Comparison of ENCODE assay signal across 12 cellular contexts in genomic region chr3:123610331-123610730, GRCh38. TPM values are rescaled to one million over a fixed set of nuclear protein-coding genes. Genes with fewer than 3 reads are reported as not detected.
DNase-seq lines count a peak whose midpoint lies in the region; ATAC-seq, FAIRE-seq and TF ChIP-seq lines count a peak whose summit lies in the region.
"Had no signal": no experiment of that assay in that cellular context is flagged by ENCODE, and none has a peak within 500 bp of the region (broad histone marks: within the 10 kb centered on the region; RNA-seq: fewer than 3 reads in every experiment).

No MANE protein-coding gene starts in this region.

- TF ChIP-seq CTCF in mesothelial cell of epicardium (IDR thresholded peaks at IDR 0.05; ENCODE audit: unreplicated experiment): no peak
- no peak for TF ChIP-seq CTCF in D721Med (IDR thresholded peaks at IDR 0.05; ENCODE audit: insufficient read depth, missing control alignments)

- H3K27me3 Mint-ChIP-seq in mesothelial cell of epicardium (ENCODE audit: low read depth): no peaks in the 10 kb centered on the region
- H3K27me3 Mint-ChIP-seq: dendritic cell treated with granulocyte-macrophage colony-stimulating factor and Interleukin-4, amounts not matched to agents 40 ng/mL and 50 ng/mL, for 4 days had no signal

- ATAC-seq in GM18861 (IDR thresholded peaks at IDR 0.05; ENCODE audit: unreplicated experiment) (peak; percentile 71), HG02610 (IDR thresholded peaks at IDR 0.05; ENCODE audit: unreplicated experiment) (peak; percentile 82)

- H3K4me3 Mint-ChIP-seq in mesothelial cell of epicardium: no peak overlapping the region
- H3K4me3 Mint-ChIP-seq: activated T-helper 1 cell treated with anti-CD3 and anti-CD28 coated beads, Interleukin-12 subunit alpha, Interleukin-12 subunit beta, Interleukin-2, Interleukin-4 antibody, amounts not matched to agents 30 ng/mL and 10 ng/mL and 1 ng/mL, durations not matched to agents 14 hours and 24 hours and 36 hours; dendritic cell treated with granulocyte-macrophage colony-stimulating factor and Interleukin-4, amounts not matched to agents 40 ng/mL and 50 ng/mL, for 4 days had no signal

- H3K27ac Mint-ChIP-seq in mesothelial cell of epicardium: no peak overlapping the region
- H3K27ac Mint-ChIP-seq: activated T-helper 1 cell treated with anti-CD3 and anti-CD28 coated beads, Interleukin-12 subunit alpha, Interleukin-12 subunit beta, Interleukin-2, Interleukin-4 antibody, amounts not matched to agents 30 ng/mL and 10 ng/mL and 1 ng/mL, durations not matched to agents 14 hours and 24 hours and 36 hours; dendritic cell treated with granulocyte-macrophage colony-stimulating factor and Interleukin-4, amounts not matched to agents 40 ng/mL and 50 ng/mL, for 4 days had no signal

- H3K36me3 Mint-ChIP-seq in mesothelial cell of epicardium: peaks cover 15% of the 10 kb centered on the region

- FAIRE-seq in D721Med (lab: Jason Lieb, UNC): no peak

- H3K9me3 Mint-ChIP-seq in mesothelial cell of epicardium: no peaks in the 10 kb centered on the region
- H3K9me3 Mint-ChIP-seq: activated T-helper 1 cell treated with anti-CD3 and anti-CD28 coated beads, Interleukin-12 subunit alpha, Interleukin-12 subunit beta, Interleukin-2, Interleukin-4 antibody, amounts not matched to agents 30 ng/mL and 10 ng/mL and 1 ng/mL, durations not matched to agents 14 hours and 24 hours and 36 hours; dendritic cell treated with granulocyte-macrophage colony-stimulating factor and Interleukin-4, amounts not matched to agents 40 ng/mL and 50 ng/mL, for 4 days had no signal

- DNase-seq in NCI-H1092 (lab: John Stamatoyannopoulos, UW) (peak; percentile 9), kidney tubule cell (ENCODE audit: low spot score) (peak; percentile 75), dedifferentiated amniotic fluid mesenchymal stem cell (ENCODE audit: extremely low spot score) (no peak), mesothelial cell of epicardium (ENCODE audit: low spot score in 2 of 2, unreplicated experiment in 2 of 2) (no peak), D721Med (ENCODE audit: insufficient read length, low spot score) (no peak)
- no peak for DNase-seq in stimulated activated CD4-positive, alpha-beta T cell treated with anti-CD3 and anti-CD28 coated beads, Interleukin-2, amount 100 ng/mL, for 48 hours
- DNase-seq: GDM1, NCI-H146 had no signal

- H3K4me1 Mint-ChIP-seq in mesothelial cell of epicardium: no peaks in the 10 kb centered on the region

RNA-seq across cellular contexts. Expression of gene HACD2, which starts 25.5 kb away (rescaled TPM):
- total RNA-seq in mesothelial cell of epicardium: 22.8 to 23.7 TPM (median 22.9 TPM) in 3 replicates

Comparison
In these comparisons a context has a peak if more than half of its experiments do, and no peak if none do; other contexts are left out.
1. DNase-seq: peak in NCI-H1092 (single experiment) and kidney tubule cell (single experiment); none in dedifferentiated amniotic fluid mesenchymal stem cell (single experiment), stimulated activated CD4-positive, alpha-beta T cell treated with anti-CD3 and anti-CD28 coated beads, Interleukin-2, amount 100 ng/mL, for 48 hours (0 of 2), mesothelial cell of epicardium (0 of 2) and D721Med (single experiment).